ENCODE assay signal across 19 cellular contexts in genomic region chr7:126668367-126668752, GRCh38.
DNase-seq lines count a peak whose midpoint lies in the region; ATAC-seq and TF ChIP-seq lines count a peak whose summit lies in the region.
"Had no signal": no experiment of that assay in that cellular context is flagged by ENCODE, and none has a peak within 500 bp of the region (broad histone marks: within the 10 kb centered on the region; RNA-seq: fewer than 3 reads in every experiment).

No MANE protein-coding gene starts in this region.

- POLR2A ChIA-PET in A673 (lab: Charles Lee; ENCODE audit: low non-redundant PET): no interaction called here

- H3K36me3 ChIP-seq in SJCRH30 (no peaks in the 10 kb centered on the region), A673 (ENCODE audit: insufficient read depth, low read length, poor library complexity, severe bottlenecking) (no peaks in the 10 kb centered on the region)

- H3K4me3 ChIP-seq in SJCRH30 (peak overlapping the region; percentile 52), lower leg skin (ENCODE audit: low read depth, poor library complexity, severe bottlenecking) (peak overlapping the region; percentile 12), A673 (ENCODE audit: low read depth, low read length, poor library complexity, severe bottlenecking) (no peak overlapping the region)
- H3K4me3 ChIP-seq: A549, GM23248 had no signal

- H3K27me3 ChIP-seq in SJCRH30 (no peaks in the 10 kb centered on the region), A673 (replicated peaks; ENCODE audit: insufficient read depth, low read depth, low read length, poor library complexity) (no peaks in the 10 kb centered on the region)

- CTCF ChIA-PET in A673 (lab: Charles Lee): no interaction called here

- H3K27ac ChIP-seq in SJCRH30 (peak overlapping the region; percentile 23; the same call in 1 of the 2 replicates), A673 (ENCODE audit: low read depth, low read length, poor library complexity, severe bottlenecking) (no peak overlapping the region)
- H3K27ac ChIP-seq: A549, GM23248 had no signal

- H3K9me3 ChIP-seq in SJCRH30 (replicated peaks): no peaks in the 10 kb centered on the region
- H3K9me3 ChIP-seq in A673 (ENCODE audit: low read depth, low read length, poor library complexity, severe bottlenecking): no peaks in the 10 kb centered on the region
- H3K9me3 ChIP-seq: A549, Caco-2 had no signal

- BruUV-seq in A673 (replicated peaks; lab: Mats Ljungman, UMichigan): no TSS peak

- peak; percentile 31 for DNase-seq in Daoy (ENCODE audit: low read depth)
- peak; percentile 5 for DNase-seq in M059J (ENCODE audit: low read depth)
- no peak for DNase-seq in SJCRH30
- no peak for DNase-seq in lower leg skin (ENCODE audit: low spot score in 2 of 2)
- DNase-seq in A673 (ENCODE audit: low spot score): no peak
- DNase-seq: 8988T; C1 segment of cervical spinal cord; Caco-2; CD4-positive, CD25-positive, alpha-beta regulatory T cell; CD8-positive, alpha-beta T cell; DMS153; DND-41; EL; GF-D8; GM23248; H7 had no signal

- H3K4me1 ChIP-seq in SJCRH30: no peaks in the 10 kb centered on the region
- no peaks in the 10 kb centered on the region for H3K4me1 ChIP-seq in A673 (ENCODE audit: insufficient read depth, low read length, poor library complexity, severe bottlenecking)
- H3K4me1 ChIP-seq: A549, Caco-2 had no signal

- intact Hi-C loops in lower leg skin (cut with DNase I; ENCODE audit: low total_unique reads): no loop called here
- intact Hi-C loops in A673 (cut with micrococcal nuclease; ENCODE audit: unreplicated experiment): no loop called here

- TF ChIP-seq CTCF in lower leg skin (IDR thresholded peaks at IDR 0.05) (no peak), A673 (conservative IDR thresholded peaks at IDR 0.05; ENCODE audit: low read depth, low read length) (no peak)

- TF ChIP-seq POLR2A in lower leg skin (IDR thresholded peaks at IDR 0.05): no peak

- ATAC-seq in HG03175 (IDR thresholded peaks at IDR 0.05; ENCODE audit: unreplicated experiment) (no peak), GM21737 (IDR thresholded peaks at IDR 0.05; ENCODE audit: unreplicated experiment) (no peak)
- ATAC-seq: CD8-positive, alpha-beta T cell had no signal

- 90 to 93% methylated on average over 5 of the region's 5 CpGs for WGBS in lower leg skin, 2 donors

Comparison
In these comparisons a context has a peak if more than half of its experiments do, and no peak if none do; other contexts are left out.
1. DNase-seq: peak in Daoy (single experiment) and M059J (single experiment); none in SJCRH30 (0 of 2), lower leg skin (0 of 2) and A673 (single experiment).